8 cellular contexts compared by ENCODE assay signal in the genomic region with DNA sequence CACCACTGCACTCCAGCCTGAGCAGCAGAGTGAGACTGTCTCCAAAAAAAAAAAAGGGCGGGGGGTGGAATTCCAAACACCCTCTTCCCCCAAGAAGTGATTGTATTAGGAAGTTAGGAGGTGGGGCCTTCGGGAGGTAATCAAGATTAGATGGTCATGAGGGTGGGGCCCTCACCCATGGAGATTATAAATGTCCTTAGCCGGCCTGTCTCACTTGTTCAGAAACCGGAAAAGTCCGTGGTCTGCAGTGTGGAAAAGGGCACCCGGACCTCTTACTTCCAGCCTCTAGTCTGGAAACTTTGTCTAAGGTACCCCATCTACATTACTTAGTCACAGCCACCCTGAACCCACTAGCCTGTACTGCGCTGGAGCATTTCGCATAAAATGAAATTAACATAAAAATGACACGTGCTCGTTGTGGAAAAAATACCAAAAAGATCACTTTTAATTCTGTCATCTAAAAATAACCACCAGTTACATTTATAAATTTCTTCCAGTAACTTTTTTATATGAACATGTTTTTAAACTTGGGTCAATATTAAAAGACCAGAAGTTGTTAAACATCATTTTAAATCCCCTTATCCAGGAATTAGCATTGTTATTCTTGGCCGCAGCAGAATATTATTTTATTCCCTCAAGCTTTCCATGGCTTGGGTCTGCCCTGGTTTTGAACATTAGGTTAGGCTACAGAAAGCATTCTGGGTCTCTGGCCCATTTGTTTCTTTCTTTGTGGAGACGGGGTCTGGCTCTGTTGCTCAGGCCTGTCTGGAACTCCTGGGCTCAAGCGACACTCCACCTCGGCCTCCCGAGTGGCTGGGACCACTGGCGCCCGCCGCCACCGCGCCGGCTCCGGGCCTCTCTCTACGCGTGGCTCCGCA. TPM values are rescaled to one million over a fixed set of nuclear protein-coding genes. Genes with fewer than 3 reads are reported as not detected.
DNase-seq lines count a peak whose midpoint lies in the region; ATAC-seq, FAIRE-seq and TF ChIP-seq lines count a peak whose summit lies in the region.

No MANE protein-coding gene starts in this region.

- H3K9me3 Mint-ChIP-seq in HFFc6 = no peaks in the 10 kb centered on the region
- no peaks in the 10 kb centered on the region for H3K9me3 Mint-ChIP-seq in activated T-cell treated with anti-CD3 and anti-CD28 coated beads, Interleukin-2, amount 50 U/mL, for 4 hours

- no peak for TF ChIP-seq POLR2A in A549 (IDR thresholded peaks at IDR 0.05; ENCODE audit: low read length)

- H3K36me3 Mint-ChIP-seq in HFFc6 (ENCODE audit: low read depth) = peaks cover 18% of the 10 kb centered on the region; the same call in 1 of the 2 replicates
- peaks cover 4% of the 10 kb centered on the region for H3K36me3 Mint-ChIP-seq in activated T-cell treated with anti-CD3 and anti-CD28 coated beads, Interleukin-2, amount 50 U/mL, for 4 hours (ENCODE audit: insufficient read depth)

- POLR2A ChIA-PET in A549 (lab: Yijun Ruan, JAX) = interaction anchor here (0.6 to 1.5 kb wide), 7 partner anchors 9 to 289 kb away, joined by 3 to 7 read pairs (median 4); a partner anchor contains a TSS

- no peaks in the 10 kb centered on the region for H3K9me3 ChIP-seq in A549
- no peaks in the 10 kb centered on the region for H3K9me3 ChIP-seq in hepatocyte (ENCODE audit: low read depth)

- H2AFZ ChIP-seq in hepatocyte = peak overlapping the region; percentile 21

- H3K4me1 ChIP-seq in A549 = peaks cover 21% of the 10 kb centered on the region
- peaks cover 19% of the 10 kb centered on the region for H3K4me1 ChIP-seq in hepatocyte (ENCODE audit: insufficient read depth)

- no peaks in the 10 kb centered on the region for H4K20me1 ChIP-seq in hepatocyte (ENCODE audit: insufficient read depth, poor library complexity, severe bottlenecking)

- H3K36me3 ChIP-seq in hepatocyte (replicated peaks; ENCODE audit: insufficient read depth, low read depth) = no peaks in the 10 kb centered on the region

- CTCF ChIA-PET in A549 (lab: Yijun Ruan, JAX) = interaction anchor here (0.7 to 1.4 kb wide), 2 partner anchors 9 to 31 kb away, joined by 3 to 5 read pairs; a partner anchor contains a TSS

- H3K79me2 ChIP-seq in hepatocyte = peaks cover 37% of the 10 kb centered on the region

- H3K27ac Mint-ChIP-seq in HFFc6 = peak overlapping the region; percentile 99

- WGBS in A549 (ENCODE audit: missing lambda C conversion rate) = 36% methylated on average over 12 of the region's 25 CpGs
- WGBS in hepatocyte (ENCODE audit: low lambda C conversion rate, missing lambda C conversion rate) = 26% methylated on average over 22 of the region's 25 CpGs

- peak overlapping the region; percentile 90 for H3K4me3 Mint-ChIP-seq in HFFc6
- H3K4me3 Mint-ChIP-seq in activated T-cell treated with anti-CD3 and anti-CD28 coated beads, Interleukin-2, amount 50 U/mL, for 4 hours = peak overlapping the region; percentile 94

- TF ChIP-seq EP300 in A549 (IDR thresholded peaks at IDR 0.05) = no peak

- TF ChIP-seq RAD21 in A549 (conservative IDR thresholded peaks at IDR 0.05 in 1 of 2, IDR thresholded peaks at IDR 0.05 in 1 of 2) = no peak

- H3K9me2 ChIP-seq in hepatocyte (replicated peaks; ENCODE audit: insufficient read depth) = no peaks in the 10 kb centered on the region

- TF ChIP-seq CTCF in A549 (IDR thresholded peaks at IDR 0.05) = no peak
- no peak for TF ChIP-seq CTCF in HFFc6 (IDR thresholded peaks at IDR 0.05)
- TF ChIP-seq CTCF in hepatocyte (IDR thresholded peaks at IDR 0.05; ENCODE audit: poor library complexity) = no peak

- H3K4me3 ChIP-seq in A549 (peak overlapping the region; percentile 90), hepatocyte (peak overlapping the region; percentile 16), skin epidermis (peak overlapping the region; percentile 69 to 94 (median 77))

- H3K27ac ChIP-seq in A549 = peak overlapping the region; percentile 99
- H3K27ac ChIP-seq in hepatocyte = peak overlapping the region; percentile 97
- peak overlapping the region; percentile 89 to 100 (median 99) for H3K27ac ChIP-seq in skin epidermis

- ATAC-seq in A549 (no peak; a peak in 1 of 6 replicates), HG02623 (IDR thresholded peaks at IDR 0.05; ENCODE audit: unreplicated experiment) (no peak)
- ATAC-seq in activated T-cell treated with anti-CD3 and anti-CD28 coated beads, Interleukin-2, amount 50 U/mL, for 4 hours = no peak

- no peaks in the 10 kb centered on the region for H3K27me3 ChIP-seq in hepatocyte

- peaks cover 6% of the 10 kb centered on the region for H3K27me3 Mint-ChIP-seq in HFFc6 (ENCODE audit: insufficient read depth)
- no peaks in the 10 kb centered on the region for H3K27me3 Mint-ChIP-seq in activated T-cell treated with anti-CD3 and anti-CD28 coated beads, Interleukin-2, amount 50 U/mL, for 4 hours (ENCODE audit: low read depth)

- H3K4me1 Mint-ChIP-seq in HFFc6 (ENCODE audit: low read depth) = peaks cover 32% of the 10 kb centered on the region
- peaks cover 21% of the 10 kb centered on the region for H3K4me1 Mint-ChIP-seq in activated T-cell treated with anti-CD3 and anti-CD28 coated beads, Interleukin-2, amount 50 U/mL, for 4 hours (ENCODE audit: low read depth)

- FAIRE-seq in A549 (lab: Jason Lieb, UNC) = no peak

- H3K4me2 ChIP-seq in A549 (peak overlapping the region; percentile 95), hepatocyte (peak overlapping the region; percentile 83)

- DNase-seq in A549 (ENCODE audit: low read depth in 1 of 2, low spot score in 1 of 2) (no peak), HFFc6 (no peak), hepatocyte (ENCODE audit: low spot score) (peak; percentile 54), middle frontal gyrus (ENCODE audit: extremely low spot score, low spot score) (no peak), germinal center (ENCODE audit: low spot score) (no peak)
- no peak for DNase-seq in activated T-cell treated with anti-CD3 and anti-CD28 coated beads, Interleukin-2, amount 50 U/mL, for 4 hours

TF ChIP-seq in A549, 52 proteins besides CTCF, POLR2A, EP300 and RAD21:
- no peak for TF ChIP-seq NPAS2 (CRISPR knock-in tag; IDR thresholded peaks at IDR 0.05; ENCODE audit: borderline replicate concordance)
- TF ChIP-seq, protein P1, sequence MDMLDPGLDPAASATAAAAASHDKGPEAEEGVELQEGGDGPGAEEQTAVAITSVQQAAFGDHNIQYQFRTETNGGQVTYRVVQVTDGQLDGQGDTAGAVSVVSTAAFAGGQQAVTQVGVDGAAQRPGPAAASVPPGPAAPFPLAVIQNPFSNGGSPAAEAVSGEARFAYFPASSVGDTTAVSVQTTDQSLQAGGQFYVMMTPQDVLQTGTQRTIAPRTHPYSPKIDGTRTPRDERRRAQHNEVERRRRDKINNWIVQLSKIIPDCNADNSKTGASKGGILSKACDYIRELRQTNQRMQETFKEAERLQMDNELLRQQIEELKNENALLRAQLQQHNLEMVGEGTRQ (IDR thresholded peaks at IDR 0.05) = no peak
- TF ChIP-seq EHF (CRISPR knock-in tag; IDR thresholded peaks at IDR 0.05) = no peak
- TF ChIP-seq FOSB (CRISPR knock-in tag; IDR thresholded peaks at IDR 0.05) = no peak; the same call in 1 of the 2 replicates
- TF ChIP-seq NFE2L2 (conservative IDR thresholded peaks at IDR 0.05; ENCODE audit: low read length) = no peak
- TF ChIP-seq NR3C1 (IDR thresholded peaks at IDR 0.05) = no peak

RNA-seq across cellular contexts. Expression of a gene that starts 1.1 kb away (rescaled TPM):
- 475 and 515 TPM in 2 replicates for polyA plus RNA-seq in A549 (2011; rRNA removed)
- 721 and 865 TPM in 2 replicates for polyA plus RNA-seq in A549 (2012; cell fraction: cytosol; rRNA removed)
- polyA plus RNA-seq in A549 (2012; cell fraction: nucleus; rRNA removed) = 162 and 283 TPM in 2 replicates
- 524 to 660 TPM (median 576 TPM) in 3 replicates for polyA plus RNA-seq in A549 (2017; fragmentation: RNase III; extraction: RNeasy Plus Mini Kit Qiagen cat#74134 plus additional on column Dnase treatment)
- 152 and 236 TPM in 2 replicates for polyA minus RNA-seq in A549 (2011; rRNA and poly(A)+ RNA removed)
- 100 to 1,000 TPM in 5 of 6 experiments, 10 to 100 TPM in 1; 65.7 to 135 (median 123) TPM for total RNA-seq in HFFc6 (2021; fragmentation: NEBNext Ultra II Directional; extraction: Animal tissue kit (Norgen Biotek cat#: 25700))
- 100 to 1,000 TPM; 121 to 140 (median 139) TPM for total RNA-seq in activated T-cell treated with anti-CD3 and anti-CD28 coated beads, Interleukin-2, amount 50 U/mL, for 4 hours
- total RNA-seq in hepatocyte = 77.1 and 85.1 TPM in 2 replicates
- 136 and 145 TPM in 2 replicates for polyA plus RNA-seq in hepatocyte

RNA-seq across cellular contexts. Expression of a gene that starts 8.5 kb away (rescaled TPM):
- 39.0 and 43.4 TPM in 2 replicates for polyA plus RNA-seq in A549 (2011; rRNA removed)
- 11.8 and 12.8 TPM in 2 replicates for polyA plus RNA-seq in A549 (2012; cell fraction: cytosol; rRNA removed)
- polyA plus RNA-seq in A549 (2012; cell fraction: nucleus; rRNA removed) = 19.3 and 30.8 TPM in 2 replicates
- 16.3 to 18.3 TPM (median 16.9 TPM) in 3 replicates for polyA plus RNA-seq in A549 (2017; fragmentation: RNase III; extraction: RNeasy Plus Mini Kit Qiagen cat#74134 plus additional on column Dnase treatment)
- 27.4 and 32.8 TPM in 2 replicates for polyA minus RNA-seq in A549 (2011; rRNA and poly(A)+ RNA removed)
- total RNA-seq in HFFc6 (2021; fragmentation: NEBNext Ultra II Directional; extraction: Animal tissue kit (Norgen Biotek cat#: 25700)) = 10 to 100 TPM; 13.8 to 20.3 (median 17.3) TPM
- total RNA-seq in activated T-cell treated with anti-CD3 and anti-CD28 coated beads, Interleukin-2, amount 50 U/mL, for 4 hours = 10 to 100 TPM; 34.7 to 36.3 (median 35.1) TPM
- 43.8 and 48.2 TPM in 2 replicates for total RNA-seq in hepatocyte
- polyA plus RNA-seq in hepatocyte = 30.2 and 30.6 TPM in 2 replicates

Comparison
In these comparisons a context has a peak if more than half of its experiments do, and no peak if none do; other contexts are left out.
1. H3K4me3 ChIP-seq: peak in every context shown above with its lines; median percentile 90 in A549; 77 in skin epidermis; 16 in hepatocyte.